9 cellular contexts compared by ENCODE assay signal in the genomic region with DNA sequence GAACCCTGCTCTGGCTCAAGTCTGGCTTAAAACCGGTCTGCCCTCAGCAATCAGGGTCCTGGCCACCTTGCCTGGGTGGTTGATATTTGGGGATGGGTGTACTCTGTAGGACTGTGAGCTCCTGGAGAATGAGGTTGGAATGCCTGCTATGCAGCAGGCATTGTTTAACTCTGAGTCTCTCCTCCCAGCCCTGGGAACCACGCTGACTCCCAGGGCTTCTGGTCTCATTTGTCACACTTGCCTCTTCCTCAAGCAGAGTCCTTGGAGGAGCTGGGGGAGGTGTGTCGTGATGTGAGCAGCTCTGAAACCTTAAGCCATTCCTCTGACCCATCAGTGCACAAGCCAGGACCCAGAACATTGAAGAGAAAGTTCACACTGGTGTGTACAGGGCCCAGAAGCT.
DNase-seq lines count a peak whose midpoint lies in the region; ATAC-seq and TF ChIP-seq lines count a peak whose summit lies in the region.
"Had no signal": no experiment of that assay in that cellular context is flagged by ENCODE, and none has a peak within 500 bp of the region (broad histone marks: within the 10 kb centered on the region; RNA-seq: fewer than 3 reads in every experiment).

No MANE protein-coding gene starts in this region.

- no peaks in the 10 kb centered on the region for H3K36me3 Mint-ChIP-seq in activated T-helper 1 cell treated with anti-CD3 and anti-CD28 coated beads, Interleukin-12 subunit alpha, Interleukin-12 subunit beta, Interleukin-2, Interleukin-4 antibody, amounts not matched to agents 30 ng/mL and 10 ng/mL and 1 ng/mL, durations not matched to agents 14 hours and 24 hours and 36 hours (ENCODE audit: low read depth)

- peak; percentile 92 for DNase-seq in GM04504 (ENCODE audit: low read depth)
- peak; percentile 77 for DNase-seq in fibroblast of mammary gland (ENCODE audit: low read depth)
- DNase-seq in renal cortical epithelial cell (ENCODE audit: low read depth), result peak; percentile 91
- no peak for DNase-seq in activated T-helper 1 cell treated with anti-CD3 and anti-CD28 coated beads, Interleukin-12 subunit alpha, Interleukin-12 subunit beta, Interleukin-2, Interleukin-4 antibody, amounts not matched to agents 30 ng/mL and 10 ng/mL and 1 ng/mL, durations not matched to agents 14 hours and 24 hours and 36 hours (ENCODE audit: low spot score)
- DNase-seq in activated gamma-delta T cell (lab: John Stamatoyannopoulos, UW), result no peak
- no peak for DNase-seq in activated effector memory CD4-positive, alpha-beta T cell treated with Interleukin-2 at 50 U/mL for 16 hours
- DNase-seq: T-helper 1 cell had no signal

- no peaks in the 10 kb centered on the region for H3K9me3 Mint-ChIP-seq in activated T-helper 1 cell treated with anti-CD3 and anti-CD28 coated beads, Interleukin-12 subunit alpha, Interleukin-12 subunit beta, Interleukin-2, Interleukin-4 antibody, amounts not matched to agents 30 ng/mL and 10 ng/mL and 1 ng/mL, durations not matched to agents 14 hours and 24 hours and 36 hours

- ATAC-seq in SK-N-SH treated with all-trans-retinoic acid at 6 μM for 48 hours (peak; percentile 85), HG03439 (IDR thresholded peaks at IDR 0.05; ENCODE audit: unreplicated experiment) (no peak)

- intact Hi-C loops in activated T-helper 1 cell treated with anti-CD3 and anti-CD28 coated beads, Interleukin-12 subunit alpha, Interleukin-12 subunit beta, Interleukin-2, Interleukin-4 antibody, amounts not matched to agents 30 ng/mL and 10 ng/mL and 1 ng/mL, durations not matched to agents 14 hours and 24 hours and 36 hours (cut with micrococcal nuclease), result no loop called here

- no peak for TF ChIP-seq CTCF in fibroblast of mammary gland (conservative IDR thresholded peaks at IDR 0.05; ENCODE audit: control insufficient read depth, insufficient read depth, low read depth, low read length)

- H3K27ac Mint-ChIP-seq in activated T-helper 1 cell treated with anti-CD3 and anti-CD28 coated beads, Interleukin-12 subunit alpha, Interleukin-12 subunit beta, Interleukin-2, Interleukin-4 antibody, amounts not matched to agents 30 ng/mL and 10 ng/mL and 1 ng/mL, durations not matched to agents 14 hours and 24 hours and 36 hours, result no peak overlapping the region

- H3K4me3 ChIP-seq in fibroblast of mammary gland (ENCODE audit: control insufficient read depth, low read depth, low read length), result no peak overlapping the region

- no peaks in the 10 kb centered on the region for H3K27me3 Mint-ChIP-seq in activated T-helper 1 cell treated with anti-CD3 and anti-CD28 coated beads, Interleukin-12 subunit alpha, Interleukin-12 subunit beta, Interleukin-2, Interleukin-4 antibody, amounts not matched to agents 30 ng/mL and 10 ng/mL and 1 ng/mL, durations not matched to agents 14 hours and 24 hours and 36 hours (ENCODE audit: insufficient read depth)

- H3K4me1 Mint-ChIP-seq in activated T-helper 1 cell treated with anti-CD3 and anti-CD28 coated beads, Interleukin-12 subunit alpha, Interleukin-12 subunit beta, Interleukin-2, Interleukin-4 antibody, amounts not matched to agents 30 ng/mL and 10 ng/mL and 1 ng/mL, durations not matched to agents 14 hours and 24 hours and 36 hours (ENCODE audit: low read depth), result no peaks in the 10 kb centered on the region

- no peak overlapping the region for H3K4me3 Mint-ChIP-seq in activated T-helper 1 cell treated with anti-CD3 and anti-CD28 coated beads, Interleukin-12 subunit alpha, Interleukin-12 subunit beta, Interleukin-2, Interleukin-4 antibody, amounts not matched to agents 30 ng/mL and 10 ng/mL and 1 ng/mL, durations not matched to agents 14 hours and 24 hours and 36 hours

TF ChIP-seq in SK-N-SH treated with all-trans-retinoic acid at 6 μM for 48 hours, 23 proteins besides CTCF, POLR2A, EP300 and RAD21:
- TF ChIP-seq CSDC2 (CRISPR knock-in tag; IDR thresholded peaks at IDR 0.05) (0 out of 2 replicates have a peak, but pooled peaks have one; percentile 21), ESRRG (CRISPR knock-in tag; IDR thresholded peaks at IDR 0.05) (no peak), PPARA (CRISPR knock-in tag; IDR thresholded peaks at IDR 0.05; ENCODE audit: borderline replicate concordance) (no peak), ISL1 (CRISPR knock-in tag; IDR thresholded peaks at IDR 0.05) (peak; percentile 16; the same call in 1 of the 2 replicates), CREB5 (CRISPR knock-in tag; IDR thresholded peaks at IDR 0.05; ENCODE audit: low read depth) (no peak), RARB (CRISPR knock-in tag; IDR thresholded peaks at IDR 0.05) (no peak)
- TF ChIP-seq, protein P1, sequence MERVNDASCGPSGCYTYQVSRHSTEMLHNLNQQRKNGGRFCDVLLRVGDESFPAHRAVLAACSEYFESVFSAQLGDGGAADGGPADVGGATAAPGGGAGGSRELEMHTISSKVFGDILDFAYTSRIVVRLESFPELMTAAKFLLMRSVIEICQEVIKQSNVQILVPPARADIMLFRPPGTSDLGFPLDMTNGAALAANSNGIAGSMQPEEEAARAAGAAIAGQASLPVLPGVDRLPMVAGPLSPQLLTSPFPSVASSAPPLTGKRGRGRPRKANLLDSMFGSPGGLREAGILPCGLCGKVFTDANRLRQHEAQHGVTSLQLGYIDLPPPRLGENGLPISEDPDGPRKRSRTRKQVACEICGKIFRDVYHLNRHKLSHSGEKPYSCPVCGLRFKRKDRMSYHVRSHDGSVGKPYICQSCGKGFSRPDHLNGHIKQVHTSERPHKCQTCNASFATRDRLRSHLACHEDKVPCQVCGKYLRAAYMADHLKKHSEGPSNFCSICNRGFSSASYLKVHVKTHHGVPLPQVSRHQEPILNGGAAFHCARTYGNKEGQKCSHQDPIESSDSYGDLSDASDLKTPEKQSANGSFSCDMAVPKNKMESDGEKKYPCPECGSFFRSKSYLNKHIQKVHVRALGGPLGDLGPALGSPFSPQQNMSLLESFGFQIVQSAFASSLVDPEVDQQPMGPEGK (CRISPR knock-in tag; IDR thresholded peaks at IDR 0.05; ENCODE audit: borderline replicate concordance), result no peak

Comparison
In these comparisons a context has a peak if more than half of its experiments do, and no peak if none do; other contexts are left out.
1. DNase-seq: peak in GM04504 (single experiment), fibroblast of mammary gland (single experiment) and renal cortical epithelial cell (single experiment); none in activated T-helper 1 cell treated with anti-CD3 and anti-CD28 coated beads, Interleukin-12 subunit alpha, Interleukin-12 subunit beta, Interleukin-2, Interleukin-4 antibody, amounts not matched to agents 30 ng/mL and 10 ng/mL and 1 ng/mL, durations not matched to agents 14 hours and 24 hours and 36 hours (single experiment), activated gamma-delta T cell (single experiment) and activated effector memory CD4-positive, alpha-beta T cell treated with Interleukin-2 at 50 U/mL for 16 hours (single experiment).